Comparison of ENCODE assay signal across 11 cellular contexts in the genomic region with DNA sequence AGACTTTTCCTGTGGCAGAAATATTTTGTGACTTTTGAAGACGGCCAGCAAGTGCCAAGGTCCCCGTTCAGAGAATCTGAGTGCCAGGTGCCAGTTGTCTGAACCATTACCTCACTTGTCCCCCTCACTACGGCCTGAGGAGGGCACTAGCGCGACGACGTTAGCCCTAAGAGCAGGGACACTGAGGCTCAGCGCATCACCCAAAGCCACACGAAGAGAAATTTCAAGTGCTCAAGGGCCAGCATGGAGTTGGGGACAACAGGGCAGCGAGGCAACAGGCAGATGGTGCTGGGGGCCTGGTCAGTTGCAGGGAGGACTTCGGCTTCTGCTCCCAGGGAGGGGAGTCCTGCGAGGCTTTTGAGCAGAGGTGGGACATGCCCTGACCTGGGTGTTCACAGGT. TPM values are rescaled to one million over a fixed set of nuclear protein-coding genes. Genes with fewer than 3 reads are reported as not detected.
DNase-seq lines count a peak whose midpoint lies in the region; ATAC-seq, FAIRE-seq and TF ChIP-seq lines count a peak whose summit lies in the region.
"Had no signal": no experiment of that assay in that cellular context is flagged by ENCODE, and none has a peak within 500 bp of the region (broad histone marks: within the 10 kb centered on the region; RNA-seq: fewer than 3 reads in every experiment).

No MANE protein-coding gene starts in this region.

- CTCF ChIA-PET in activated CD8-positive, alpha-beta T cell treated with anti-CD3 and anti-CD28 coated beads, Interleukin-2, amount 10 ng/mL, durations not matched to agents 7 days and 5 days (lab: Charles Lee): interaction anchor here (0.6 to 15.3 kb wide), 23 partner anchors 11 to 140 kb away, joined by 3 to 383 read pairs (median 12); a partner anchor contains a TSS
- CTCF ChIA-PET in HepG2 (lab: Yijun Ruan, JAX; ENCODE audit: low intra/inter-chr PET ratio, low total read pairs): interaction anchor here (1.9 to 3.8 kb wide), 5 partner anchors 34 to 131 kb away, joined by 5 to 47 read pairs (median 13); a partner anchor contains a TSS

- H3K36me3 ChIP-seq in HepG2 (replicated peaks in 1 of 2; ENCODE audit: control insufficient read depth in 1 of 2, insufficient read depth in 2 of 2, low read length in 2 of 2): peaks cover 13 to 38% of the 10 kb centered on the region in 2 experiments; a peak in 4 of 5 replicates
- H3K36me3 ChIP-seq: uterus had no signal

- no peak overlapping the region for H3K4me2 ChIP-seq in HepG2 (ENCODE audit: low read depth, low read length)

- 0 out of 4 replicates have a peak, but pooled peaks of 1 of the 2 experiments have one; percentile 8 for TF ChIP-seq POLR2A in HepG2 (IDR thresholded peaks at IDR 0.05; ENCODE audit: insufficient read depth in 1 of 2, low read depth in 2 of 2, low read length in 2 of 2)

- no peaks in the 10 kb centered on the region for H3K9me3 ChIP-seq in HepG2 (ENCODE audit: low read length)
- H3K9me3 ChIP-seq: SJSA1, uterus had no signal

- H3K79me2 ChIP-seq in HepG2 (ENCODE audit: insufficient read depth, low read length): no peaks in the 10 kb centered on the region

- 92% methylated on average over 7 of the region's 12 CpGs for WGBS in HepG2 (ENCODE audit: low lambda C conversion rate)

- peaks cover 3% of the 10 kb centered on the region for H3K4me1 Mint-ChIP-seq in activated CD8-positive, alpha-beta T cell treated with anti-CD3 and anti-CD28 coated beads, Interleukin-2, amount 10 ng/mL, durations not matched to agents 7 days and 5 days (ENCODE audit: low read depth)

- no peak for TF ChIP-seq RAD21 in HepG2 (CRISPR knock-in tag; IDR thresholded peaks at IDR 0.05)

- H4K20me1 ChIP-seq in HepG2 (ENCODE audit: insufficient read depth, low read length): no peaks in the 10 kb centered on the region

- no peak overlapping the region for H3K27ac ChIP-seq in HepG2 (ENCODE audit: extremely low read length, insufficient read depth, low read length)
- H3K27ac ChIP-seq: SJSA1, uterus had no signal

- no peak overlapping the region for H3K9ac ChIP-seq in HepG2 (ENCODE audit: insufficient read depth, low read depth, low read length)

- no peaks in the 10 kb centered on the region for H3K9me3 Mint-ChIP-seq in activated CD8-positive, alpha-beta T cell treated with anti-CD3 and anti-CD28 coated beads, Interleukin-2, amount 10 ng/mL, durations not matched to agents 7 days and 5 days (ENCODE audit: insufficient read depth)
- H3K9me3 Mint-ChIP-seq: activated naive CD4-positive, alpha-beta T cell treated with anti-CD3 and anti-CD28 coated beads, Interleukin-2, amount 50 U/mL, for 24 hours had no signal

- no peaks in the 10 kb centered on the region for H3K27me3 Mint-ChIP-seq in activated CD8-positive, alpha-beta T cell treated with anti-CD3 and anti-CD28 coated beads, Interleukin-2, amount 10 ng/mL, durations not matched to agents 7 days and 5 days (ENCODE audit: low read depth)
- H3K27me3 Mint-ChIP-seq: activated naive CD4-positive, alpha-beta T cell treated with anti-CD3 and anti-CD28 coated beads, Interleukin-2, amount 50 U/mL, for 24 hours had no signal

- no peak overlapping the region for H3K4me3 ChIP-seq in HepG2 (replicated peaks in 1 of 3; ENCODE audit: insufficient read depth in 1 of 3, low read depth in 2 of 3, low read length in 3 of 3)
- H3K4me3 ChIP-seq: SJSA1, uterus had no signal

- in situ Hi-C loops in HepG2 (cut with HindIII; ENCODE audit: extremely low pct_ligation_motif_present, low pct_unique_long_range_greater_than_20kb): loop anchor here (5.0 to 10.0 kb wide), 2 partner anchors 118 to 455 kb away; a partner anchor contains a TSS

- H3K4me3 Mint-ChIP-seq in activated CD8-positive, alpha-beta T cell treated with anti-CD3 and anti-CD28 coated beads, Interleukin-2, amount 10 ng/mL, durations not matched to agents 7 days and 5 days: no peak overlapping the region
- H3K4me3 Mint-ChIP-seq: activated naive CD4-positive, alpha-beta T cell treated with anti-CD3 and anti-CD28 coated beads, Interleukin-2, amount 50 U/mL, for 24 hours had no signal

- H3K27ac Mint-ChIP-seq in activated CD8-positive, alpha-beta T cell treated with anti-CD3 and anti-CD28 coated beads, Interleukin-2, amount 10 ng/mL, durations not matched to agents 7 days and 5 days: no peak overlapping the region
- H3K27ac Mint-ChIP-seq: activated naive CD4-positive, alpha-beta T cell treated with anti-CD3 and anti-CD28 coated beads, Interleukin-2, amount 50 U/mL, for 24 hours had no signal

- peak; percentile 32 for DNase-seq in EH (ENCODE audit: low read depth)
- DNase-seq in GM20000 (ENCODE audit: low spot score): peak; percentile 9
- DNase-seq in activated CD8-positive, alpha-beta T cell treated with anti-CD3 and anti-CD28 coated beads, Interleukin-2, amount 10 ng/mL, durations not matched to agents 7 days and 5 days: peak; percentile 41
- DNase-seq in HepG2 (ENCODE audit: low spot score): no peak
- DNase-seq in GF-D8 (lab: John Stamatoyannopoulos, UW): no peak
- no peak for DNase-seq in AG20443 (ENCODE audit: low spot score)
- DNase-seq: foreskin melanocyte had no signal

- no peak overlapping the region for H2AFZ ChIP-seq in HepG2 (ENCODE audit: low read length)

- no TSS peak for BruUV-seq in HepG2 (replicated peaks; lab: Mats Ljungman, UMichigan)

- POLR2A ChIA-PET in activated CD8-positive, alpha-beta T cell treated with anti-CD3 and anti-CD28 coated beads, Interleukin-2, amount 10 ng/mL, durations not matched to agents 7 days and 5 days (lab: Charles Lee): interaction anchor here (1.5 to 3.9 kb wide), 3 partner anchors 109 to 131 kb away, joined by 5 to 27 read pairs (median 8); a partner anchor contains a TSS
- POLR2A ChIA-PET in HepG2 (lab: Yijun Ruan, JAX): interaction anchor here (1.4 kb wide), 1 partner anchor 130 kb away, joined by 14 read pairs; no protein-coding TSS in a partner anchor

- TF ChIP-seq CTCF in GM20000 (IDR thresholded peaks at IDR 0.05; ENCODE audit: extremely low read depth, missing control alignments) (peak; percentile 19), HepG2 (CRISPR knock-in tag; IDR thresholded peaks at IDR 0.05) (peak; percentile 31)

- no peak for TF ChIP-seq EP300 in HepG2 (IDR thresholded peaks at IDR 0.05; ENCODE audit: low read depth in 2 of 2, low read length in 2 of 2)
- TF ChIP-seq EP300 in HepG2 (CRISPR knock-in tag; IDR thresholded peaks at IDR 0.05; ENCODE audit: borderline replicate concordance): no peak

- H3K36me3 Mint-ChIP-seq in activated CD8-positive, alpha-beta T cell treated with anti-CD3 and anti-CD28 coated beads, Interleukin-2, amount 10 ng/mL, durations not matched to agents 7 days and 5 days (ENCODE audit: low read depth): peaks cover 35% of the 10 kb centered on the region

- no peak for FAIRE-seq in HepG2 (lab: Jason Lieb, UNC)

- no peaks in the 10 kb centered on the region for H3K27me3 ChIP-seq in HepG2 (ENCODE audit: control insufficient read depth in 1 of 2, insufficient read depth in 2 of 2, low read length in 2 of 2)
- H3K27me3 ChIP-seq: SJSA1, uterus had no signal

- H3K4me1 ChIP-seq in HepG2 (ENCODE audit: insufficient read depth, low read length): peaks cover 11% of the 10 kb centered on the region
- H3K4me1 ChIP-seq: SJSA1 had no signal

- ATAC-seq in activated CD8-positive, alpha-beta T cell treated with anti-CD3 and anti-CD28 coated beads, Interleukin-2, amount 10 ng/mL, durations not matched to agents 7 days and 5 days: no peak
- no peak; the same call in 1 of the 3 replicates for ATAC-seq in HepG2
- no peak for ATAC-seq in HG02970 (IDR thresholded peaks at IDR 0.05; ENCODE audit: low FRiP score, unreplicated experiment)

- intact Hi-C loops in HepG2 (cut with micrococcal nuclease; ENCODE audit: unreplicated experiment): loop anchor here (1.0 to 5.0 kb wide), 3 partner anchors 53 to 131 kb away; a partner anchor contains a TSS

RNA-seq across cellular contexts. Expression of a gene that starts 9.5 kb away (rescaled TPM):
- total RNA-seq in activated CD8-positive, alpha-beta T cell treated with anti-CD3 and anti-CD28 coated beads, Interleukin-2, amount 10 ng/mL, durations not matched to agents 7 days and 5 days: 100 to 1,000 TPM; 216 to 240 TPM
- 39.9 and 60.1 TPM in 2 replicates for total RNA-seq in HepG2 (2016; rRNA removed; fragmentation: Illumina TruSeq; extraction: Trizol)
- total RNA-seq in HepG2 (2016; cell fraction: cytosol; rRNA removed; fragmentation: Illumina TruSeq; extraction: Trizol; ENCODE audit: low read depth): 18.1 and 22.9 TPM in 2 replicates
- total RNA-seq in HepG2 (2016; cell fraction: insoluble cytoplasmic fraction; rRNA removed; fragmentation: Illumina TruSeq; extraction: Trizol): 32.6 and 70.2 TPM in 2 replicates
- 32.1 and 33.4 TPM in 2 replicates for total RNA-seq in HepG2 (2016; cell fraction: membrane; rRNA removed; fragmentation: Illumina TruSeq; extraction: Trizol)
- 63.1 and 76.4 TPM in 2 replicates for total RNA-seq in HepG2 (2016; cell fraction: nucleus; rRNA removed; fragmentation: Illumina TruSeq; extraction: Trizol)
- 38.8 and 40.8 TPM in 2 replicates for polyA plus RNA-seq in HepG2 (2011; rRNA removed)
- 14.9 and 22.3 TPM in 2 replicates for polyA plus RNA-seq in HepG2 (2011; cell fraction: cytosol; rRNA removed)
- polyA plus RNA-seq in HepG2 (2011; cell fraction: nucleus; rRNA removed): 283 and 302 TPM in 2 replicates
- 37.3 and 46.8 TPM in 2 replicates for polyA plus RNA-seq in HepG2 (2012)
- 14.0 and 16.4 TPM in 2 replicates for polyA plus RNA-seq in HepG2 (2016; cell fraction: cytosol; fragmentation: Illumina TruSeq; extraction: Trizol; ENCODE audit: low read depth)
- polyA plus RNA-seq in HepG2 (2016; cell fraction: insoluble cytoplasmic fraction; fragmentation: Illumina TruSeq; extraction: Trizol; ENCODE audit: low read depth): 50.3 and 62.5 TPM in 2 replicates
- polyA plus RNA-seq in HepG2 (2016; cell fraction: membrane; fragmentation: Illumina TruSeq; extraction: Trizol; ENCODE audit: low read depth): 32.6 and 34.8 TPM in 2 replicates
- 231 and 244 TPM in 2 replicates for polyA plus RNA-seq in HepG2 (2016; cell fraction: nucleus; fragmentation: Illumina TruSeq; extraction: Trizol; ENCODE audit: insufficient read depth, low read depth)
- 53.7 and 73.5 TPM in 2 replicates for polyA minus RNA-seq in HepG2 (2011; rRNA and poly(A)+ RNA removed; ENCODE audit: low replicate concordance)
- 20.7 and 22.3 TPM in 2 replicates for polyA minus RNA-seq in HepG2 (2011; cell fraction: cytosol; rRNA and poly(A)+ RNA removed)
- 30.0 and 34.8 TPM in 2 replicates for polyA minus RNA-seq in HepG2 (2011; cell fraction: nucleus; rRNA and poly(A)+ RNA removed)

RNA-seq across cellular contexts. Expression of a gene that starts 13.5 kb away (rescaled TPM):
- total RNA-seq in activated CD8-positive, alpha-beta T cell treated with anti-CD3 and anti-CD28 coated beads, Interleukin-2, amount 10 ng/mL, durations not matched to agents 7 days and 5 days: 100 to 1,000 TPM; 264 to 288 TPM
- total RNA-seq in HepG2 (2016; rRNA removed; fragmentation: Illumina TruSeq; extraction: Trizol): 134 and 158 TPM in 2 replicates
- 36.6 and 36.7 TPM in 2 replicates for total RNA-seq in HepG2 (2016; cell fraction: cytosol; rRNA removed; fragmentation: Illumina TruSeq; extraction: Trizol; ENCODE audit: low read depth)
- 125 and 171 TPM in 2 replicates for total RNA-seq in HepG2 (2016; cell fraction: insoluble cytoplasmic fraction; rRNA removed; fragmentation: Illumina TruSeq; extraction: Trizol)
- 51.9 and 53.0 TPM in 2 replicates for total RNA-seq in HepG2 (2016; cell fraction: membrane; rRNA removed; fragmentation: Illumina TruSeq; extraction: Trizol)
- total RNA-seq in HepG2 (2016; cell fraction: nucleus; rRNA removed; fragmentation: Illumina TruSeq; extraction: Trizol): 80.1 and 80.2 TPM in 2 replicates
- 177 and 191 TPM in 2 replicates for polyA plus RNA-seq in HepG2 (2011; rRNA removed)
- polyA plus RNA-seq in HepG2 (2011; cell fraction: cytosol; rRNA removed): 157 and 211 TPM in 2 replicates
- polyA plus RNA-seq in HepG2 (2011; cell fraction: nucleus; rRNA removed): 522 and 527 TPM in 2 replicates
- 89.1 and 94.9 TPM in 2 replicates for polyA plus RNA-seq in HepG2 (2012)
- 39.2 and 43.2 TPM in 2 replicates for polyA plus RNA-seq in HepG2 (2016; cell fraction: cytosol; fragmentation: Illumina TruSeq; extraction: Trizol; ENCODE audit: low read depth)
- 161 and 171 TPM in 2 replicates for polyA plus RNA-seq in HepG2 (2016; cell fraction: insoluble cytoplasmic fraction; fragmentation: Illumina TruSeq; extraction: Trizol; ENCODE audit: low read depth)
- 52.6 and 54.0 TPM in 2 replicates for polyA plus RNA-seq in HepG2 (2016; cell fraction: membrane; fragmentation: Illumina TruSeq; extraction: Trizol; ENCODE audit: low read depth)
- polyA plus RNA-seq in HepG2 (2016; cell fraction: nucleus; fragmentation: Illumina TruSeq; extraction: Trizol; ENCODE audit: insufficient read depth, low read depth): 240 and 249 TPM in 2 replicates
- 90.9 and 144 TPM in 2 replicates for polyA minus RNA-seq in HepG2 (2011; rRNA and poly(A)+ RNA removed; ENCODE audit: low replicate concordance)
- polyA minus RNA-seq in HepG2 (2011; cell fraction: cytosol; rRNA and poly(A)+ RNA removed): 42.3 and 52.9 TPM in 2 replicates
- polyA minus RNA-seq in HepG2 (2011; cell fraction: nucleus; rRNA and poly(A)+ RNA removed): 38.0 and 40.4 TPM in 2 replicates

RNA-seq across cellular contexts. Expression of a gene that starts 30.5 kb away (rescaled TPM):
- total RNA-seq in activated CD8-positive, alpha-beta T cell treated with anti-CD3 and anti-CD28 coated beads, Interleukin-2, amount 10 ng/mL, durations not matched to agents 7 days and 5 days: 10 to 100 TPM; 54.2 to 56.0 TPM
- 1.1 TPM in 2 replicates for total RNA-seq in HepG2 (2016; rRNA removed; fragmentation: Illumina TruSeq; extraction: Trizol)
- total RNA-seq in HepG2 (2016; cell fraction: cytosol; rRNA removed; fragmentation: Illumina TruSeq; extraction: Trizol; ENCODE audit: low read depth): 1.5 and 1.6 TPM in 2 replicates
- total RNA-seq in HepG2 (2016; cell fraction: insoluble cytoplasmic fraction; rRNA removed; fragmentation: Illumina TruSeq; extraction: Trizol): 0.89 and 1.2 TPM in 2 replicates
- total RNA-seq in HepG2 (2016; cell fraction: membrane; rRNA removed; fragmentation: Illumina TruSeq; extraction: Trizol): 3.6 and 3.7 TPM in 2 replicates
- 1.3 and 1.5 TPM in 2 replicates for total RNA-seq in HepG2 (2016; cell fraction: nucleus; rRNA removed; fragmentation: Illumina TruSeq; extraction: Trizol)
- polyA plus RNA-seq in HepG2 (2011; rRNA removed): 4.1 TPM in 2 replicates
- 3.5 and 3.8 TPM in 2 replicates for polyA plus RNA-seq in HepG2 (2011; cell fraction: cytosol; rRNA removed)
- 9.1 and 10.2 TPM in 2 replicates for polyA plus RNA-seq in HepG2 (2011; cell fraction: nucleus; rRNA removed)
- polyA plus RNA-seq in HepG2 (2012): 5.1 and 5.7 TPM in 2 replicates
- polyA plus RNA-seq in HepG2 (2016; cell fraction: cytosol; fragmentation: Illumina TruSeq; extraction: Trizol; ENCODE audit: low read depth): 3.3 and 3.8 TPM in 2 replicates
- 2.8 and 3.6 TPM in 2 replicates for polyA plus RNA-seq in HepG2 (2016; cell fraction: insoluble cytoplasmic fraction; fragmentation: Illumina TruSeq; extraction: Trizol; ENCODE audit: low read depth)
- 6.6 and 7.6 TPM in 2 replicates for polyA plus RNA-seq in HepG2 (2016; cell fraction: membrane; fragmentation: Illumina TruSeq; extraction: Trizol; ENCODE audit: low read depth)
- 5.9 and 7.4 TPM in 2 replicates for polyA plus RNA-seq in HepG2 (2016; cell fraction: nucleus; fragmentation: Illumina TruSeq; extraction: Trizol; ENCODE audit: insufficient read depth, low read depth)
- 1.0 and 6.6 TPM in 2 replicates for polyA minus RNA-seq in HepG2 (2011; rRNA and poly(A)+ RNA removed; ENCODE audit: low replicate concordance)
- polyA minus RNA-seq in HepG2 (2011; cell fraction: cytosol; rRNA and poly(A)+ RNA removed): 3.9 and 5.0 TPM in 2 replicates
- polyA minus RNA-seq in HepG2 (2011; cell fraction: nucleus; rRNA and poly(A)+ RNA removed): 2.6 and 2.9 TPM in 2 replicates

RNA-seq across cellular contexts. Expression of a gene that starts 50.4 kb away (rescaled TPM):
- 100 to 1,000 TPM; 194 to 202 TPM for total RNA-seq in activated CD8-positive, alpha-beta T cell treated with anti-CD3 and anti-CD28 coated beads, Interleukin-2, amount 10 ng/mL, durations not matched to agents 7 days and 5 days
- total RNA-seq in HepG2 (2016; rRNA removed; fragmentation: Illumina TruSeq; extraction: Trizol): 21.0 and 25.1 TPM in 2 replicates
- total RNA-seq in HepG2 (2016; cell fraction: cytosol; rRNA removed; fragmentation: Illumina TruSeq; extraction: Trizol; ENCODE audit: low read depth): 30.5 and 37.9 TPM in 2 replicates
- 19.7 and 23.7 TPM in 2 replicates for total RNA-seq in HepG2 (2016; cell fraction: insoluble cytoplasmic fraction; rRNA removed; fragmentation: Illumina TruSeq; extraction: Trizol)
- 35.4 and 39.7 TPM in 2 replicates for total RNA-seq in HepG2 (2016; cell fraction: membrane; rRNA removed; fragmentation: Illumina TruSeq; extraction: Trizol)
- 6.5 and 9.1 TPM in 2 replicates for total RNA-seq in HepG2 (2016; cell fraction: nucleus; rRNA removed; fragmentation: Illumina TruSeq; extraction: Trizol)
- polyA plus RNA-seq in HepG2 (2011; rRNA removed): 14.1 and 16.3 TPM in 2 replicates
- polyA plus RNA-seq in HepG2 (2011; cell fraction: cytosol; rRNA removed): 14.0 and 19.9 TPM in 2 replicates
- polyA plus RNA-seq in HepG2 (2011; cell fraction: nucleus; rRNA removed): 9.0 and 12.6 TPM in 2 replicates
- 7.0 and 10.0 TPM in 2 replicates for polyA plus RNA-seq in HepG2 (2012)
- 38.1 and 51.4 TPM in 2 replicates for polyA plus RNA-seq in HepG2 (2016; cell fraction: cytosol; fragmentation: Illumina TruSeq; extraction: Trizol; ENCODE audit: low read depth)
- polyA plus RNA-seq in HepG2 (2016; cell fraction: insoluble cytoplasmic fraction; fragmentation: Illumina TruSeq; extraction: Trizol; ENCODE audit: low read depth): 25.7 and 28.4 TPM in 2 replicates
- polyA plus RNA-seq in HepG2 (2016; cell fraction: membrane; fragmentation: Illumina TruSeq; extraction: Trizol; ENCODE audit: low read depth): 38.5 and 41.1 TPM in 2 replicates
- polyA plus RNA-seq in HepG2 (2016; cell fraction: nucleus; fragmentation: Illumina TruSeq; extraction: Trizol; ENCODE audit: insufficient read depth, low read depth): 16.9 and 17.0 TPM in 2 replicates
- 16.1 and 18.5 TPM in 2 replicates for polyA minus RNA-seq in HepG2 (2011; rRNA and poly(A)+ RNA removed; ENCODE audit: low replicate concordance)
- 6.1 and 8.2 TPM in 2 replicates for polyA minus RNA-seq in HepG2 (2011; cell fraction: cytosol; rRNA and poly(A)+ RNA removed)
- polyA minus RNA-seq in HepG2 (2011; cell fraction: nucleus; rRNA and poly(A)+ RNA removed): 2.4 and 3.5 TPM in 2 replicates

RNA-seq across cellular contexts. Expression of a gene that starts 56.5 kb away (rescaled TPM):
- total RNA-seq in activated CD8-positive, alpha-beta T cell treated with anti-CD3 and anti-CD28 coated beads, Interleukin-2, amount 10 ng/mL, durations not matched to agents 7 days and 5 days: 10 to 100 TPM; 79.8 to 91.7 TPM
- total RNA-seq in HepG2 (2016; rRNA removed; fragmentation: Illumina TruSeq; extraction: Trizol): 7.9 and 17.7 TPM in 2 replicates
- 1.7 and 2.4 TPM in 2 replicates for total RNA-seq in HepG2 (2016; cell fraction: cytosol; rRNA removed; fragmentation: Illumina TruSeq; extraction: Trizol; ENCODE audit: low read depth)
- total RNA-seq in HepG2 (2016; cell fraction: insoluble cytoplasmic fraction; rRNA removed; fragmentation: Illumina TruSeq; extraction: Trizol): 9.0 and 15.8 TPM in 2 replicates
- 6.6 and 7.1 TPM in 2 replicates for total RNA-seq in HepG2 (2016; cell fraction: membrane; rRNA removed; fragmentation: Illumina TruSeq; extraction: Trizol)
- 16.3 and 16.5 TPM in 2 replicates for total RNA-seq in HepG2 (2016; cell fraction: nucleus; rRNA removed; fragmentation: Illumina TruSeq; extraction: Trizol)
- 3.6 and 4.4 TPM in 2 replicates for polyA plus RNA-seq in HepG2 (2011; rRNA removed)
- 1.7 and 2.5 TPM in 2 replicates for polyA plus RNA-seq in HepG2 (2011; cell fraction: cytosol; rRNA removed)
- 34.1 and 48.6 TPM in 2 replicates for polyA plus RNA-seq in HepG2 (2011; cell fraction: nucleus; rRNA removed)
- polyA plus RNA-seq in HepG2 (2012): 12.1 and 12.9 TPM in 2 replicates
- polyA plus RNA-seq in HepG2 (2016; cell fraction: cytosol; fragmentation: Illumina TruSeq; extraction: Trizol; ENCODE audit: low read depth): 1.3 and 2.1 TPM in 2 replicates
- 26.5 and 42.8 TPM in 2 replicates for polyA plus RNA-seq in HepG2 (2016; cell fraction: insoluble cytoplasmic fraction; fragmentation: Illumina TruSeq; extraction: Trizol; ENCODE audit: low read depth)
- 5.1 and 6.9 TPM in 2 replicates for polyA plus RNA-seq in HepG2 (2016; cell fraction: membrane; fragmentation: Illumina TruSeq; extraction: Trizol; ENCODE audit: low read depth)
- polyA plus RNA-seq in HepG2 (2016; cell fraction: nucleus; fragmentation: Illumina TruSeq; extraction: Trizol; ENCODE audit: insufficient read depth, low read depth): 40.7 and 45.3 TPM in 2 replicates
- 7.6 and 34.8 TPM in 2 replicates for polyA minus RNA-seq in HepG2 (2011; rRNA and poly(A)+ RNA removed; ENCODE audit: low replicate concordance)
- polyA minus RNA-seq in HepG2 (2011; cell fraction: cytosol; rRNA and poly(A)+ RNA removed): 17.3 and 17.5 TPM in 2 replicates
- polyA minus RNA-seq in HepG2 (2011; cell fraction: nucleus; rRNA and poly(A)+ RNA removed): 10.9 and 15.5 TPM in 2 replicates

Comparison
In these comparisons a context has a peak if more than half of its experiments do, and no peak if none do; other contexts are left out.
1. DNase-seq: peak in EH (single experiment), GM20000 (single experiment) and activated CD8-positive, alpha-beta T cell treated with anti-CD3 and anti-CD28 coated beads, Interleukin-2, amount 10 ng/mL, durations not matched to agents 7 days and 5 days (single experiment); none in HepG2 (single experiment), GF-D8 (single experiment) and AG20443 (single experiment).
2. RNA of a gene that starts 30.5 kb away (total RNA-seq): 54.2 to 56.0 TPM in activated CD8-positive, alpha-beta T cell treated with anti-CD3 and anti-CD28 coated beads, Interleukin-2, amount 10 ng/mL, durations not matched to agents 7 days and 5 days; 0.89 to 3.7 TPM in HepG2; every median in the first group is over 10 times any median in the second.